In genomic region chr20:53609501-53610445, GRCh38 we compare ENCODE assay signal across 8 cellular contexts. TPM values are rescaled to one million over a fixed set of nuclear protein-coding genes. Genes with fewer than 3 reads are reported as not detected.
DNase-seq lines count a peak whose midpoint lies in the region; ATAC-seq, FAIRE-seq and TF ChIP-seq lines count a peak whose summit lies in the region.

No MANE protein-coding gene starts in this region.

- no peak overlapping the region for H3K4me2 ChIP-seq in PC-9

- CTCF ChIA-PET in PC-9 (lab: Charles Lee), result no interaction called here
- CTCF ChIA-PET in RWPE1 (lab: Yijun Ruan, JAX), result interaction anchor here (0.5 to 1.0 kb wide), 4 partner anchors 14 to 539 kb away, joined by 3 to 5 read pairs (median 4); no protein-coding TSS in a partner anchor

- DNase-seq in DMS79 treated with DMSO at 0.1 percent for 48 hours (lab: John Stamatoyannopoulos, UW) (peak; percentile 88), PC-9 (no peak), islet precursor cell (peak; percentile 61), frontal cortex (ENCODE audit: low spot score in 2 of 2) (no peak), RWPE1 (ENCODE audit: low spot score) (no peak)
- DNase-seq in activated T-helper 9 cell treated with anti-CD3 and anti-CD28 coated beads, Interleukin-2, amount 50 U/mL, for 16 hours (ENCODE audit: low read depth), result peak; percentile 58
- peak; percentile 55 to 62 for DNase-seq in stimulated activated CD4-positive, alpha-beta T cell treated with anti-CD3 and anti-CD28 coated beads, Interleukin-4, amount 100 ng/mL, for 4 hours

- H3K79me2 ChIP-seq in PC-9 (ENCODE audit: low read depth), result no peaks in the 10 kb centered on the region

- no peaks in the 10 kb centered on the region for H3K9me3 ChIP-seq in PC-9 (ENCODE audit: insufficient read depth, low read depth)

- intact Hi-C loops in PC-9 (cut with micrococcal nuclease; ENCODE audit: unreplicated experiment), result no loop called here

- H3K4me3 ChIP-seq in PC-9, result no peak overlapping the region

- H3K4me1 ChIP-seq in PC-9 (replicated peaks; ENCODE audit: insufficient read depth), result peaks cover 37% of the 10 kb centered on the region

- peak; percentile 44 for ATAC-seq in HG03378 (IDR thresholded peaks at IDR 0.05; ENCODE audit: unreplicated experiment)

- no peaks in the 10 kb centered on the region for H3K9me2 ChIP-seq in PC-9 (ENCODE audit: insufficient read depth)

- POLR2A ChIA-PET in PC-9 (lab: Charles Lee; ENCODE audit: unreplicated experiment), result interaction anchor here (0.6 kb wide), 2 partner anchors 16 to 129 kb away, joined by 5 to 11 read pairs; partner anchors contain the start of gene ZNF217
- POLR2A ChIA-PET in RWPE1 (lab: Yijun Ruan, JAX; ENCODE audit: low non-redundant PET), result no interaction called here

- H2AFZ ChIP-seq in PC-9, result no peak overlapping the region

- BruUV-seq in PC-9 (replicated peaks; lab: Mats Ljungman, UMichigan), result no TSS peak

- no peaks in the 10 kb centered on the region for H3K27me3 ChIP-seq in PC-9 (ENCODE audit: insufficient read depth, low read depth)

- H3F3A ChIP-seq in PC-9 (ENCODE audit: insufficient read depth, low read depth), result peaks cover 8% of the 10 kb centered on the region

- H3K27ac ChIP-seq in PC-9 (peak overlapping the region; percentile 14; the same call in 1 of the 2 replicates), RWPE1 (no peak overlapping the region)

- H3K36me3 ChIP-seq in PC-9 (ENCODE audit: low read depth), result no peaks in the 10 kb centered on the region

- TF ChIP-seq CTCF in PC-9 (conservative IDR thresholded peaks at IDR 0.05) (no peak), RWPE1 (conservative IDR thresholded peaks at IDR 0.05; ENCODE audit: low read depth) (no peak)

- no peaks in the 10 kb centered on the region for H4K20me1 ChIP-seq in PC-9 (ENCODE audit: insufficient read depth)

- no peak for FAIRE-seq in frontal cortex (lab: Jason Lieb, UNC)

RNA-seq across cellular contexts. Expression of gene ZNF217, which starts 16.1 kb away (rescaled TPM):
- total RNA-seq in PC-9 (2021), result 63.8 and 67.3 TPM in 2 replicates
- total RNA-seq in frontal cortex, result 4.1 TPM

Comparison
In these comparisons a context has a peak if more than half of its experiments do, and no peak if none do; other contexts are left out.
1. DNase-seq: peak in DMS79 treated with DMSO at 0.1 percent for 48 hours (single experiment), activated T-helper 9 cell treated with anti-CD3 and anti-CD28 coated beads, Interleukin-2, amount 50 U/mL, for 16 hours (single experiment), islet precursor cell (single experiment) and stimulated activated CD4-positive, alpha-beta T cell treated with anti-CD3 and anti-CD28 coated beads, Interleukin-4, amount 100 ng/mL, for 4 hours (2 of 2); none in PC-9 (0 of 2), frontal cortex (0 of 2) and RWPE1 (single experiment).
2. RNA of gene ZNF217, which starts 16.1 kb away (total RNA-seq): 63.8 to 67.3 TPM in PC-9; 4.1 TPM in frontal cortex (single experiment); every median in the first group is over 10 times any median in the second.